In genomic region chr3:15707779-15708178, GRCh38 we compare ENCODE assay signal across 26 cellular contexts.
"Had no signal": no experiment of that assay in that cellular context is flagged by ENCODE, and none has a peak within 500 bp of the region (broad histone marks: within the 10 kb centered on the region; RNA-seq: fewer than 3 reads in every experiment).

No MANE protein-coding gene starts in this region.

- H3K27me3 Mint-ChIP-seq: activated CD8-positive, alpha-beta memory T cell treated with anti-CD3 and anti-CD28 coated beads, Interleukin-2, amount 10 ng/mL, durations not matched to agents 7 days and 5 days; activated naive CD4-positive, alpha-beta T cell treated with anti-CD3 and anti-CD28 coated beads, Interleukin-2, amount 10 ng/mL, durations not matched to agents 7 days and 5 days; activated naive CD8-positive, alpha-beta T cell treated with anti-CD3 and anti-CD28 coated beads, Interleukin-2, amount 10 ng/mL, durations not matched to agents 7 days and 5 days; activated T-helper 17 cell treated with anti-CD3 and anti-CD28 coated beads, Interleukin-2, amount 50 U/mL, for 72 hours had no signal

- ATAC-seq: activated CD4-positive, CD25-positive, alpha-beta regulatory T cell treated with anti-CD3 and anti-CD28 coated beads, Interleukin-2, amount 50 U/mL, for 24 hours; activated CD8-positive, alpha-beta memory T cell treated with anti-CD3 and anti-CD28 coated beads, Interleukin-2, amount 10 ng/mL, durations not matched to agents 7 days and 5 days; activated T-cell treated with anti-CD3 and anti-CD28 coated beads, Interleukin-2, amount 50 U/mL, for 4 hours; activated T-helper 17 cell treated with anti-CD3 and anti-CD28 coated beads, Interleukin-2, amount 50 U/mL, for 72 hours; K562 had no signal

- H3K27ac Mint-ChIP-seq: activated CD8-positive, alpha-beta memory T cell treated with anti-CD3 and anti-CD28 coated beads, Interleukin-2, amount 10 ng/mL, durations not matched to agents 7 days and 5 days; activated naive CD4-positive, alpha-beta T cell treated with anti-CD3 and anti-CD28 coated beads, Interleukin-2, amount 10 ng/mL, durations not matched to agents 7 days and 5 days; activated naive CD8-positive, alpha-beta T cell treated with anti-CD3 and anti-CD28 coated beads, Interleukin-2, amount 10 ng/mL, durations not matched to agents 7 days and 5 days; activated T-helper 17 cell treated with anti-CD3 and anti-CD28 coated beads, Interleukin-2, amount 50 U/mL, for 72 hours had no signal

- H3K4me3 Mint-ChIP-seq: activated CD8-positive, alpha-beta memory T cell treated with anti-CD3 and anti-CD28 coated beads, Interleukin-2, amount 10 ng/mL, durations not matched to agents 7 days and 5 days; activated naive CD4-positive, alpha-beta T cell treated with anti-CD3 and anti-CD28 coated beads, Interleukin-2, amount 10 ng/mL, durations not matched to agents 7 days and 5 days; activated naive CD8-positive, alpha-beta T cell treated with anti-CD3 and anti-CD28 coated beads, Interleukin-2, amount 10 ng/mL, durations not matched to agents 7 days and 5 days; activated T-cell treated with anti-CD3 and anti-CD28 coated beads, Interleukin-2, amount 50 U/mL, for 4 hours; activated T-helper 17 cell treated with anti-CD3 and anti-CD28 coated beads, Interleukin-2, amount 50 U/mL, for 72 hours had no signal

- H3K9me3 Mint-ChIP-seq: activated naive CD4-positive, alpha-beta T cell treated with anti-CD3 and anti-CD28 coated beads, Interleukin-2, amount 10 ng/mL, durations not matched to agents 7 days and 5 days; activated T-cell treated with anti-CD3 and anti-CD28 coated beads, Interleukin-2, amount 50 U/mL, for 4 hours; activated T-helper 17 cell treated with anti-CD3 and anti-CD28 coated beads, Interleukin-2, amount 50 U/mL, for 72 hours had no signal

- H3K4me1 Mint-ChIP-seq: activated naive CD4-positive, alpha-beta T cell treated with anti-CD3 and anti-CD28 coated beads, Interleukin-2, amount 10 ng/mL, durations not matched to agents 7 days and 5 days; activated T-helper 17 cell treated with anti-CD3 and anti-CD28 coated beads, Interleukin-2, amount 50 U/mL, for 72 hours had no signal

- DNase-seq: activated CD4-positive, alpha-beta T cell treated with anti-CD3 and anti-CD28 coated beads for 4 hours; activated CD8-positive, alpha-beta memory T cell treated with anti-CD3 and anti-CD28 coated beads, Interleukin-2, amount 10 ng/mL, durations not matched to agents 7 days and 5 days; activated gamma-delta T cell; activated naive CD4-positive, alpha-beta T cell treated with anti-CD3 and anti-CD28 coated beads, Interleukin-2, amount 10 ng/mL, durations not matched to agents 7 days and 5 days; activated naive CD8-positive, alpha-beta T cell treated with anti-CD3 and anti-CD28 coated beads, Interleukin-2, amount 10 ng/mL, durations not matched to agents 7 days and 5 days; activated T-cell treated with anti-CD3 and anti-CD28 coated beads, Interleukin-2, amount 50 U/mL, for 4 hours; adrenal gland; anterior cingulate cortex; central memory CD4-positive, alpha-beta T cell; Karpas-422; MM.1S; NCI-H1105; NCI-H1436; NCI-H1694 treated with DMSO at 0.1 percent for 48 hours; NCI-H2029 treated with DMSO at 0.1 percent for 48 hours; NCI-H345; NCI-H510A; NCI-H526 treated with DMSO at 0.1 percent for 48 hours; NCI-H82; Peyer's patch; Right ventricle myocardium superior; SJCRH30; SK-N-SH had no signal
